Comparison of ENCODE assay signal across 9 cellular contexts in genomic region chr19:7366701-7367420, GRCh38. TPM values are rescaled to one million over a fixed set of nuclear protein-coding genes. Genes with fewer than 3 reads are reported as not detected.
A peak's percentile ranks its signal among the peaks of the same experiment; 100 is the strongest.
DNase-seq lines count a peak whose midpoint lies in the region; ATAC-seq and TF ChIP-seq lines count a peak whose summit lies in the region.
"Had no signal": no experiment of that assay in that cellular context is flagged by ENCODE, and none has a peak within 500 bp of the region (broad histone marks: within the 10 kb centered on the region; RNA-seq: fewer than 3 reads in every experiment).

No MANE protein-coding gene starts in this region.

- H3K9me3 ChIP-seq in CD8-positive, alpha-beta T cell (ENCODE audit: low read length) = no peaks in the 10 kb centered on the region
- H3K9me3 ChIP-seq in T-helper 17 cell (ENCODE audit: control insufficient read depth, low read length, poor library complexity, severe bottlenecking) = no peaks in the 10 kb centered on the region

- H3K27me3 Mint-ChIP-seq in CD8-positive, alpha-beta T cell (ENCODE audit: low read depth) = no peaks in the 10 kb centered on the region
- H3K27me3 Mint-ChIP-seq in T-helper 17 cell = no peaks in the 10 kb centered on the region

- peak; percentile 29 for TF ChIP-seq CTCF in CD8-positive, alpha-beta T cell (IDR thresholded peaks at IDR 0.05)
- TF ChIP-seq CTCF in fibroblast of pulmonary artery (IDR thresholded peaks at IDR 0.05; ENCODE audit: low read length, missing control alignments) = peak; percentile 24

- CTCF ChIA-PET in CD8-positive, alpha-beta T cell (lab: Charles Lee) = interaction anchor here (0.6 to 2.6 kb wide), 10 partner anchors 9 to 218 kb away, joined by 3 to 14 read pairs (median 4); partner anchors contain the start of gene ARHGEF18

- intact Hi-C loops in CD8-positive, alpha-beta T cell (cut with DNase I, micrococcal nuclease) = no loop called here

- peaks cover 36% of the 10 kb centered on the region for H3K4me1 Mint-ChIP-seq in CD8-positive, alpha-beta T cell (ENCODE audit: low read depth)
- H3K4me1 Mint-ChIP-seq in T-helper 17 cell = peaks cover 40% of the 10 kb centered on the region

- H3K4me3 ChIP-seq in CD8-positive, alpha-beta T cell (ENCODE audit: low read depth, low read length) = no peak overlapping the region
- H3K4me3 ChIP-seq in fibroblast of pulmonary artery (replicated peaks; ENCODE audit: low read depth, low read length) = no peak overlapping the region
- H3K4me3 ChIP-seq: lung had no signal

- H3K4me1 ChIP-seq in CD8-positive, alpha-beta T cell (ENCODE audit: insufficient read depth, low read length) = peaks cover 16% of the 10 kb centered on the region

- peak overlapping the region; percentile 32 for H3K27ac Mint-ChIP-seq in CD8-positive, alpha-beta T cell
- peak overlapping the region; percentile 68 for H3K27ac Mint-ChIP-seq in T-helper 17 cell

- H3K36me3 ChIP-seq in CD8-positive, alpha-beta T cell (ENCODE audit: insufficient read depth, low read length) = peaks cover 62% of the 10 kb centered on the region

- H3K4me3 Mint-ChIP-seq in CD8-positive, alpha-beta T cell = no peak overlapping the region
- no peak overlapping the region for H3K4me3 Mint-ChIP-seq in T-helper 17 cell

- POLR2A ChIA-PET in CD8-positive, alpha-beta T cell (lab: Charles Lee) = interaction anchor here (0.7 to 2.5 kb wide), 6 partner anchors 10 to 120 kb away, joined by 3 to 11 read pairs (median 6); partner anchors contain the start of gene ARHGEF18

- H3K27me3 ChIP-seq in CD8-positive, alpha-beta T cell (ENCODE audit: insufficient read depth, low read length) = no peaks in the 10 kb centered on the region

- no peak for ATAC-seq in CD8-positive, alpha-beta T cell
- ATAC-seq in T-helper 17 cell = peak; percentile 60
- ATAC-seq in GM21528 (IDR thresholded peaks at IDR 0.05; ENCODE audit: low FRiP score, unreplicated experiment) = no peak

- no peak for DNase-seq in CD8-positive, alpha-beta T cell
- DNase-seq in HCEC 1CT = peak; percentile 32
- DNase-seq in T-helper 17 cell = no peak
- DNase-seq in fibroblast of pulmonary artery (ENCODE audit: low read depth) = peak; percentile 58
- peak; percentile 36 for DNase-seq in superior temporal gyrus (ENCODE audit: extremely low spot score)
- no peak for DNase-seq in cerebellum (ENCODE audit: low spot score)
- no peak for DNase-seq in GDM1 (lab: John Stamatoyannopoulos, UW)

- H3K27ac ChIP-seq in CD8-positive, alpha-beta T cell (ENCODE audit: low read depth, low read length) = no peak overlapping the region

- peaks cover 85% of the 10 kb centered on the region for H3K36me3 Mint-ChIP-seq in CD8-positive, alpha-beta T cell
- peaks cover 19% of the 10 kb centered on the region for H3K36me3 Mint-ChIP-seq in T-helper 17 cell (ENCODE audit: low read depth)

- H3K9me3 Mint-ChIP-seq in CD8-positive, alpha-beta T cell = no peaks in the 10 kb centered on the region

RNA-seq across cellular contexts. Expression of gene ARHGEF18, which starts 18.1 kb away (rescaled TPM):
- 10 to 100 TPM; 78.8 to 81.0 TPM for total RNA-seq in CD8-positive, alpha-beta T cell
- total RNA-seq in T-helper 17 cell (100 to 1,000 TPM; 118 to 127 TPM), cerebellum (19.6 TPM)

Comparison
In these comparisons a context has a peak if more than half of its experiments do, and no peak if none do; other contexts are left out.
1. DNase-seq: peak in HCEC 1CT (single experiment), fibroblast of pulmonary artery (single experiment) and superior temporal gyrus (single experiment); none in CD8-positive, alpha-beta T cell (0 of 7), T-helper 17 cell (0 of 3), cerebellum (single experiment) and GDM1 (single experiment).